15 cellular contexts compared by ENCODE assay signal in genomic region chr10:79131730-79132644, GRCh38.
A peak's percentile ranks its signal among the peaks of the same experiment; 100 is the strongest.
DNase-seq lines count a peak whose midpoint lies in the region; ATAC-seq, FAIRE-seq and TF ChIP-seq lines count a peak whose summit lies in the region.
"Had no signal": no experiment of that assay in that cellular context is flagged by ENCODE, and none has a peak within 500 bp of the region (broad histone marks: within the 10 kb centered on the region; RNA-seq: fewer than 3 reads in every experiment).

No MANE protein-coding gene starts in this region.

- no peak for FAIRE-seq in A549 (lab: Jason Lieb, UNC)
- FAIRE-seq: colon had no signal

- H3K27me3 Mint-ChIP-seq in GM23338 (ENCODE audit: insufficient read depth, low read depth, poor library complexity) (peaks cover 28% of the 10 kb centered on the region), WTC11 (ENCODE audit: low read depth) (no peaks in the 10 kb centered on the region)
- no peaks in the 10 kb centered on the region for H3K27me3 Mint-ChIP-seq in T-helper 2 cell treated with Interferon-gamma antibody and Interleukin-4, amounts not matched to agents 5 μg/mL and 100 μg/mL, for 36 hours (ENCODE audit: low read depth)

- CTCF ChIA-PET in A549 (lab: Yijun Ruan, JAX), result interaction anchor here (0.6 to 13.7 kb wide), 6 partner anchors 18 to 1084 kb away, joined by 3 to 121 read pairs (median 3); no protein-coding TSS in a partner anchor
- CTCF ChIA-PET in WTC11 (lab: Charles Lee), result interaction anchor here (0.8 to 4.6 kb wide), 5 partner anchors 26 to 157 kb away, joined by 3 to 21 read pairs (median 3); no protein-coding TSS in a partner anchor

- no peak for TF ChIP-seq EP300 in A549 (IDR thresholded peaks at IDR 0.05)

- POLR2A ChIA-PET in A549 (lab: Yijun Ruan, JAX) (no interaction called here), WTC11 (lab: Charles Lee) (interaction anchor here (1.3 to 1.4 kb wide), 2 partner anchors 15 to 27 kb away, joined by 3 to 6 read pairs; no protein-coding TSS in a partner anchor)

- H3F3A ChIP-seq in GM23338 (replicated peaks; ENCODE audit: low read depth), result no peaks in the 10 kb centered on the region

- no peak for DNase-seq in A549 (ENCODE audit: low read depth in 1 of 2, low spot score in 1 of 2)
- no peak for DNase-seq in GM23338 (ENCODE audit: low spot score)
- no peak for DNase-seq in WTC11 (ENCODE audit: low spot score)
- no peak for DNase-seq in left lung
- no peak for DNase-seq in T-helper 2 cell treated with Interferon-gamma antibody and Interleukin-4, amounts not matched to agents 5 μg/mL and 100 μg/mL, for 36 hours (ENCODE audit: low spot score)
- no peak for DNase-seq in HuH-7.5 (ENCODE audit: low spot score)
- no peak for DNase-seq in ureter (ENCODE audit: low spot score)
- DNase-seq: activated CD4-positive, alpha-beta T cell treated with anti-CD3 and anti-CD28 coated beads, Interleukin-2, amount 50 U/mL, for 48 hours; amniotic stem cell; natural killer cell; NCI-H1417; tibial artery had no signal

- H3K36me3 Mint-ChIP-seq in GM23338 (ENCODE audit: low read depth) (no peaks in the 10 kb centered on the region), WTC11 (no peaks in the 10 kb centered on the region)
- peaks cover 11% of the 10 kb centered on the region for H3K36me3 Mint-ChIP-seq in T-helper 2 cell treated with Interferon-gamma antibody and Interleukin-4, amounts not matched to agents 5 μg/mL and 100 μg/mL, for 36 hours (ENCODE audit: low read depth)
- H3K36me3 Mint-ChIP-seq: natural killer cell had no signal

- H3K4me2 ChIP-seq in A549 (no peak overlapping the region), GM23338 (peak overlapping the region; percentile 43)

- peaks cover 91% of the 10 kb centered on the region for H3K4me1 ChIP-seq in A549
- H3K4me1 ChIP-seq in GM23338 (ENCODE audit: insufficient read depth), result peaks cover 62% of the 10 kb centered on the region
- peaks cover 89% of the 10 kb centered on the region for H3K4me1 ChIP-seq in mesodermal cell (ENCODE audit: control insufficient read depth, insufficient read depth, low read length, poor library complexity, severe bottlenecking)
- peaks cover 37 to 80% of the 10 kb centered on the region in 2 donors for H3K4me1 ChIP-seq in left lung

- no peaks in the 10 kb centered on the region for H3K27me3 ChIP-seq in GM23338 (ENCODE audit: insufficient read depth)
- no peaks in the 10 kb centered on the region for H3K27me3 ChIP-seq in left lung
- H3K27me3 ChIP-seq: tibial artery had no signal

- H3K9me3 Mint-ChIP-seq in GM23338 (no peaks in the 10 kb centered on the region; the same call in 2 of the 3 replicates), WTC11 (no peaks in the 10 kb centered on the region)
- H3K9me3 Mint-ChIP-seq in T-helper 2 cell treated with Interferon-gamma antibody and Interleukin-4, amounts not matched to agents 5 μg/mL and 100 μg/mL, for 36 hours, result no peaks in the 10 kb centered on the region
- H3K9me3 Mint-ChIP-seq: activated T-helper 1 cell treated with anti-CD3 and anti-CD28 coated beads, Interleukin-12 subunit alpha, Interleukin-12 subunit beta, Interleukin-2, Interleukin-4 antibody, amounts not matched to agents 30 ng/mL and 10 ng/mL and 1 ng/mL, durations not matched to agents 14 hours and 24 hours and 36 hours; natural killer cell had no signal

- H2AFZ ChIP-seq in GM23338, result no peak overlapping the region

- no peaks in the 10 kb centered on the region for H3K9me3 ChIP-seq in A549
- H3K9me3 ChIP-seq in mesodermal cell (ENCODE audit: control insufficient read depth, low read length), result no peaks in the 10 kb centered on the region
- H3K9me3 ChIP-seq in left lung, result no peaks in the 10 kb centered on the region
- H3K9me3 ChIP-seq: tibial artery had no signal

- TF ChIP-seq CTCF in A549 (IDR thresholded peaks at IDR 0.05) (no peak), GM23338 (conservative IDR thresholded peaks at IDR 0.05; ENCODE audit: low read depth in 2 of 2) (no peak), WTC11 (IDR thresholded peaks at IDR 0.05) (no peak), left lung (IDR thresholded peaks at IDR 0.05) (no peak)

- H3K9me2 ChIP-seq in GM23338 (ENCODE audit: insufficient read depth), result no peaks in the 10 kb centered on the region

- H3K27ac Mint-ChIP-seq in GM23338, result peak overlapping the region; percentile 36
- peak overlapping the region; percentile 45 for H3K27ac Mint-ChIP-seq in WTC11
- no peak overlapping the region for H3K27ac Mint-ChIP-seq in T-helper 2 cell treated with Interferon-gamma antibody and Interleukin-4, amounts not matched to agents 5 μg/mL and 100 μg/mL, for 36 hours
- H3K27ac Mint-ChIP-seq: activated T-helper 1 cell treated with anti-CD3 and anti-CD28 coated beads, Interleukin-12 subunit alpha, Interleukin-12 subunit beta, Interleukin-2, Interleukin-4 antibody, amounts not matched to agents 30 ng/mL and 10 ng/mL and 1 ng/mL, durations not matched to agents 14 hours and 24 hours and 36 hours; natural killer cell had no signal

- no peak for TF ChIP-seq POLR2A in A549 (IDR thresholded peaks at IDR 0.05; ENCODE audit: low read length)

- H3K4me3 Mint-ChIP-seq in GM23338, result 0 out of 3 replicates have a peak overlapping the region, but pooled peaks have one; percentile 12
- no peak overlapping the region for H3K4me3 Mint-ChIP-seq in WTC11
- H3K4me3 Mint-ChIP-seq in T-helper 2 cell treated with Interferon-gamma antibody and Interleukin-4, amounts not matched to agents 5 μg/mL and 100 μg/mL, for 36 hours, result no peak overlapping the region
- H3K4me3 Mint-ChIP-seq: activated T-helper 1 cell treated with anti-CD3 and anti-CD28 coated beads, Interleukin-12 subunit alpha, Interleukin-12 subunit beta, Interleukin-2, Interleukin-4 antibody, amounts not matched to agents 30 ng/mL and 10 ng/mL and 1 ng/mL, durations not matched to agents 14 hours and 24 hours and 36 hours; natural killer cell had no signal

- H3K79me2 ChIP-seq in GM23338 (replicated peaks; ENCODE audit: insufficient read depth), result peaks cover 33% of the 10 kb centered on the region

- no peaks in the 10 kb centered on the region for H3K36me3 ChIP-seq in GM23338 (ENCODE audit: insufficient read depth)
- peaks cover 69% of the 10 kb centered on the region for H3K36me3 ChIP-seq in mesodermal cell (ENCODE audit: control insufficient read depth, insufficient read depth, low read length)
- no peaks in the 10 kb centered on the region for H3K36me3 ChIP-seq in left lung

- ATAC-seq in A549, result no peak
- no peak for ATAC-seq in GM23338
- ATAC-seq in WTC11, result no peak; the same call in 1 of the 2 replicates
- no peak for ATAC-seq in left lung
- ATAC-seq: natural killer cell had no signal

- TF ChIP-seq RAD21 in A549 (conservative IDR thresholded peaks at IDR 0.05 in 1 of 2, IDR thresholded peaks at IDR 0.05 in 1 of 2), result no peak

- intact Hi-C loops in left lung (cut with DNase I), result no loop called here

- WGBS in A549 (ENCODE audit: missing lambda C conversion rate), result 91% methylated on average over 14 of the region's 15 CpGs
- WGBS in mesodermal cell (ENCODE audit: insufficient coverage in 2 of 2), 2 experiments, result 82 to 89% methylated on average over 13 to 14 of the region's 15 CpGs

- H3K4me3 ChIP-seq in A549 (no peak overlapping the region), GM23338 (no peak overlapping the region), mesodermal cell (ENCODE audit: extremely low read depth, insufficient read depth, low read length, poor library complexity, severe bottlenecking) (no peak overlapping the region), left lung (no peak overlapping the region)
- H3K4me3 ChIP-seq: tibial artery had no signal

- peak overlapping the region; percentile 84 to 94; a peak in 4 of 6 replicates for H3K27ac ChIP-seq in A549
- H3K27ac ChIP-seq in GM23338 (ENCODE audit: low read depth), result no peak overlapping the region
- peak overlapping the region; percentile 5 for H3K27ac ChIP-seq in mesodermal cell (ENCODE audit: low read depth, low read length, severe bottlenecking)
- peak overlapping the region in 1 of 2 donors; percentile 5 for H3K27ac ChIP-seq in left lung
- H3K27ac ChIP-seq: tibial artery had no signal

- no peaks in the 10 kb centered on the region for H4K20me1 ChIP-seq in GM23338 (replicated peaks; ENCODE audit: insufficient read depth)

- H3K4me1 Mint-ChIP-seq in GM23338 (peaks cover 79% of the 10 kb centered on the region), WTC11 (peaks cover 83% of the 10 kb centered on the region)
- H3K4me1 Mint-ChIP-seq in T-helper 2 cell treated with Interferon-gamma antibody and Interleukin-4, amounts not matched to agents 5 μg/mL and 100 μg/mL, for 36 hours (ENCODE audit: low read depth), result peaks cover 25% of the 10 kb centered on the region

TF ChIP-seq in A549, 52 proteins besides CTCF, POLR2A, EP300 and RAD21 (continues in another document):
- TF ChIP-seq ZC3H11A (IDR thresholded peaks at IDR 0.05), result no peak
- no peak for TF ChIP-seq EHF (CRISPR knock-in tag; IDR thresholded peaks at IDR 0.05)
- TF ChIP-seq USF2 (IDR thresholded peaks at IDR 0.05), result no peak

TF ChIP-seq in GM23338, 12 proteins besides CTCF, POLR2A, EP300 and RAD21 (continues in another document):
- no peak for TF ChIP-seq JUNB (IDR thresholded peaks at IDR 0.05; ENCODE audit: unreplicated experiment)

TF ChIP-seq in WTC11, 78 proteins besides CTCF, POLR2A, EP300 and RAD21:
- TF ChIP-seq NFATC4 (CRISPR knock-in tag; IDR thresholded peaks at IDR 0.05) (no peak), ZNF138 (CRISPR knock-in tag; conservative IDR thresholded peaks at IDR 0.05) (no peak), NFE2L1 (CRISPR knock-in tag; IDR thresholded peaks at IDR 0.05) (no peak), TEAD4 (CRISPR knock-in tag; IDR thresholded peaks at IDR 0.05) (no peak), FOXK1 (CRISPR knock-in tag; IDR thresholded peaks at IDR 0.05) (no peak)
- TF ChIP-seq, protein P1, sequence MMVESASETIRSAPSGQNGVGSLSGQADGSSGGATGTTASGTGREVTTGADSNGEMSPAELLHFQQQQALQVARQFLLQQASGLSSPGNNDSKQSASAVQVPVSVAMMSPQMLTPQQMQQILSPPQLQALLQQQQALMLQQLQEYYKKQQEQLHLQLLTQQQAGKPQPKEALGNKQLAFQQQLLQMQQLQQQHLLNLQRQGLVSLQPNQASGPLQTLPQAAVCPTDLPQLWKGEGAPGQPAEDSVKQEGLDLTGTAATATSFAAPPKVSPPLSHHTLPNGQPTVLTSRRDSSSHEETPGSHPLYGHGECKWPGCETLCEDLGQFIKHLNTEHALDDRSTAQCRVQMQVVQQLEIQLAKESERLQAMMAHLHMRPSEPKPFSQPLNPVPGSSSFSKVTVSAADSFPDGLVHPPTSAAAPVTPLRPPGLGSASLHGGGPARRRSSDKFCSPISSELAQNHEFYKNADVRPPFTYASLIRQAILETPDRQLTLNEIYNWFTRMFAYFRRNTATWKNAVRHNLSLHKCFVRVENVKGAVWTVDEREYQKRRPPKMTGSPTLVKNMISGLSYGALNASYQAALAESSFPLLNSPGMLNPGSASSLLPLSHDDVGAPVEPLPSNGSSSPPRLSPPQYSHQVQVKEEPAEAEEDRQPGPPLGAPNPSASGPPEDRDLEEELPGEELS (CRISPR knock-in tag; IDR thresholded peaks at IDR 0.05), result no peak
